Comparison of ENCODE assay signal across 1 cellular context in genomic region chr17:48025040-48025903, GRCh38.
TF ChIP-seq lines count a peak whose summit lies in the region.

No MANE protein-coding gene starts in this region.

TF ChIP-seq in HEK293, 187 proteins besides CTCF, POLR2A, EP300 and RAD21 (continued from another document and continues in another):
- no peak for TF ChIP-seq ZNF26 (tag by site-specific recombination; IDR thresholded peaks at IDR 0.05)
- peak; percentile 87 for TF ChIP-seq SP2 (tag by site-specific recombination; IDR thresholded peaks at IDR 0.05)
- peak; percentile 35; the same call in 1 of the 2 replicates for TF ChIP-seq YY2 (tag by site-specific recombination; IDR thresholded peaks at IDR 0.05)
- peak; percentile 65 for TF ChIP-seq ZBTB20 (tag by site-specific recombination; IDR thresholded peaks at IDR 0.05)
- TF ChIP-seq ZNF610 (tag by site-specific recombination; IDR thresholded peaks at IDR 0.05; ENCODE audit: borderline replicate concordance) = no peak
- 0 out of 2 replicates have a peak, but pooled peaks have one; percentile 15 for TF ChIP-seq ZSCAN30 (tag by site-specific recombination; IDR thresholded peaks at IDR 0.05)
- TF ChIP-seq ZNF623 (tag by site-specific recombination; IDR thresholded peaks at IDR 0.05) = no peak
- no peak for TF ChIP-seq ZNF548 (tag by site-specific recombination; IDR thresholded peaks at IDR 0.05)
- TF ChIP-seq SCRT2 (tag by site-specific recombination; IDR thresholded peaks at IDR 0.05) = no peak
- no peak for TF ChIP-seq ZEB2 (tag by site-specific recombination; IDR thresholded peaks at IDR 0.05)
- TF ChIP-seq PRDM1 (tag by site-specific recombination; IDR thresholded peaks at IDR 0.05) = peak; percentile 87
- no peak for TF ChIP-seq SALL2 (tag by site-specific recombination; IDR thresholded peaks at IDR 0.05; ENCODE audit: borderline replicate concordance)
- no peak for TF ChIP-seq FEZF1 (tag by site-specific recombination; IDR thresholded peaks at IDR 0.05)
- no peak for TF ChIP-seq ZNF768 (tag by site-specific recombination; IDR thresholded peaks at IDR 0.05)
- no peak for TF ChIP-seq ZNF157 (tag by site-specific recombination; IDR thresholded peaks at IDR 0.05)
- TF ChIP-seq SCRT1 (tag by site-specific recombination; IDR thresholded peaks at IDR 0.05; ENCODE audit: borderline replicate concordance) = no peak
- 0 out of 2 replicates have a peak, but pooled peaks have one; percentile 25 for TF ChIP-seq ZBTB6 (tag by site-specific recombination; IDR thresholded peaks at IDR 0.05)
- no peak for TF ChIP-seq ZNF148 (tag by site-specific recombination; IDR thresholded peaks at IDR 0.05; ENCODE audit: borderline replicate concordance)
- no peak for TF ChIP-seq ZNF223 (tag by site-specific recombination; IDR thresholded peaks at IDR 0.05)
- TF ChIP-seq ZNF514 (tag by site-specific recombination; IDR thresholded peaks at IDR 0.05) = no peak
- no peak for TF ChIP-seq ZNF555 (tag by site-specific recombination; conservative IDR thresholded peaks at IDR 0.05)
- no peak for TF ChIP-seq ZBTB10 (tag by site-specific recombination; IDR thresholded peaks at IDR 0.05)
- no peak for TF ChIP-seq OVOL3 (tag by site-specific recombination; IDR thresholded peaks at IDR 0.05)
- no peak for TF ChIP-seq ZNF837 (tag by site-specific recombination; IDR thresholded peaks at IDR 0.05)
- no peak for TF ChIP-seq ZNF449 (tag by site-specific recombination; IDR thresholded peaks at IDR 0.05)
- peak; percentile 45 for TF ChIP-seq KLF17 (tag by site-specific recombination; IDR thresholded peaks at IDR 0.05)
- no peak for TF ChIP-seq ZNF202 (tag by site-specific recombination; IDR thresholded peaks at IDR 0.05; ENCODE audit: borderline replicate concordance)
- TF ChIP-seq AEBP2 (tag by site-specific recombination; IDR thresholded peaks at IDR 0.05; ENCODE audit: borderline replicate concordance) = no peak
- TF ChIP-seq KLF1 (tag by site-specific recombination; IDR thresholded peaks at IDR 0.05) = peak; percentile 91
- TF ChIP-seq ZBTB44 (tag by site-specific recombination; IDR thresholded peaks at IDR 0.05) = no peak
- TF ChIP-seq SP3 (tag by site-specific recombination; IDR thresholded peaks at IDR 0.05) = peak; percentile 89
- no peak for TF ChIP-seq ZNF324 (tag by site-specific recombination; IDR thresholded peaks at IDR 0.05)
- no peak for TF ChIP-seq ZFP3 (tag by site-specific recombination; IDR thresholded peaks at IDR 0.05; ENCODE audit: low read depth)
- no peak for TF ChIP-seq ZNF48 (tag by site-specific recombination; IDR thresholded peaks at IDR 0.05)
- no peak for TF ChIP-seq ZNF350 (tag by site-specific recombination; IDR thresholded peaks at IDR 0.05)
- no peak for TF ChIP-seq BCL11A (tag by site-specific recombination; IDR thresholded peaks at IDR 0.05; ENCODE audit: low read depth)
- TF ChIP-seq ZNF658 (tag by site-specific recombination; IDR thresholded peaks at IDR 0.05) = no peak
- TF ChIP-seq ZNF558 (tag by site-specific recombination; IDR thresholded peaks at IDR 0.05) = no peak
- TF ChIP-seq ZNF433 (tag by site-specific recombination; IDR thresholded peaks at IDR 0.05; ENCODE audit: low read depth) = no peak
- TF ChIP-seq HOXA7 (CRISPR knock-in tag; IDR thresholded peaks at IDR 0.05; ENCODE audit: borderline replicate concordance) = no peak
- TF ChIP-seq ZNF701 (tag by site-specific recombination; IDR thresholded peaks at IDR 0.05) = no peak
- TF ChIP-seq ZBTB17 (tag by site-specific recombination; IDR thresholded peaks at IDR 0.05) = peak; percentile 63; the same call in 1 of the 2 replicates
- TF ChIP-seq PBX3 (CRISPR knock-in tag; IDR thresholded peaks at IDR 0.05) = no peak
- TF ChIP-seq ZNF785 (tag by site-specific recombination; IDR thresholded peaks at IDR 0.05) = no peak
- TF ChIP-seq ZNF184 (tag by site-specific recombination; IDR thresholded peaks at IDR 0.05) = no peak
- TF ChIP-seq ZNF140 (tag by site-specific recombination; IDR thresholded peaks at IDR 0.05) = no peak
- no peak for TF ChIP-seq ZNF354C (tag by site-specific recombination; IDR thresholded peaks at IDR 0.05; ENCODE audit: borderline replicate concordance, low read depth)
- TF ChIP-seq ZNF2 (tag by site-specific recombination; IDR thresholded peaks at IDR 0.05) = peak; percentile 54; the same call in 1 of the 2 replicates
- TF ChIP-seq ZNF138 (tag by site-specific recombination; IDR thresholded peaks at IDR 0.05; ENCODE audit: borderline replicate concordance) = no peak
- no peak for TF ChIP-seq ZNF280C (tag by site-specific recombination; IDR thresholded peaks at IDR 0.05)
- TF ChIP-seq ZNF404 (tag by site-specific recombination; IDR thresholded peaks at IDR 0.05) = no peak
- peak; percentile 29; the same call in 1 of the 2 replicates for TF ChIP-seq BCL11B (tag by site-specific recombination; IDR thresholded peaks at IDR 0.05; ENCODE audit: low read depth)
